In genomic region chr15:75346796-75347221, GRCh38 we compare ENCODE assay signal across 8 cellular contexts. TPM values are rescaled to one million over a fixed set of nuclear protein-coding genes. Genes with fewer than 3 reads are reported as not detected.
DNase-seq lines count a peak whose midpoint lies in the region; ATAC-seq and TF ChIP-seq lines count a peak whose summit lies in the region.

Gene NEIL1 (plus strand): TSS chr15:75347039. CDS start chr15:75348906, 1,867 bp downstream.

- intact Hi-C loops in body of pancreas (cut with DNase I): no loop called here

- ATAC-seq in body of pancreas (peak; percentile 5), left lobe of liver (peak; percentile 34), GM21786 (IDR thresholded peaks at IDR 0.05; ENCODE audit: unreplicated experiment) (no peak), HG03175 (IDR thresholded peaks at IDR 0.05; ENCODE audit: unreplicated experiment) (no peak)

- H3K4me3 ChIP-seq in body of pancreas: peak within 1 kb of the TSS; percentile 84 to 92

- peak within 1 kb of the TSS; percentile 79 for H3K4me3 Mint-ChIP-seq in activated naive CD4-positive, alpha-beta T cell treated with anti-CD3 and anti-CD28 coated beads, Interleukin-2, amount 50 U/mL, for 24 hours

- H3K36me3 ChIP-seq in body of pancreas (replicated peaks in 1 of 2; ENCODE audit: insufficient read depth in 1 of 2, low read depth in 2 of 2): no peaks in the 10 kb centered on the region

- H3K4me1 Mint-ChIP-seq in activated naive CD4-positive, alpha-beta T cell treated with anti-CD3 and anti-CD28 coated beads, Interleukin-2, amount 50 U/mL, for 24 hours: peaks cover 36% of the 10 kb centered on the region

- no peaks in the 10 kb centered on the region for H3K27me3 ChIP-seq in body of pancreas

- H3K36me3 Mint-ChIP-seq in activated naive CD4-positive, alpha-beta T cell treated with anti-CD3 and anti-CD28 coated beads, Interleukin-2, amount 50 U/mL, for 24 hours: peaks cover 4% of the 10 kb centered on the region

- H3K27ac ChIP-seq in body of pancreas: peak within 1 kb of the TSS; percentile 54 to 84 (median 74)

- TF ChIP-seq POLR2A in body of pancreas (IDR thresholded peaks at IDR 0.05): no peak

- peaks cover 17% of the 10 kb centered on the region for H3K4me1 ChIP-seq in body of pancreas

- peak within 1 kb of the TSS; percentile 61 for H3K27ac Mint-ChIP-seq in activated naive CD4-positive, alpha-beta T cell treated with anti-CD3 and anti-CD28 coated beads, Interleukin-2, amount 50 U/mL, for 24 hours

- no peaks in the 10 kb centered on the region for H3K27me3 Mint-ChIP-seq in activated naive CD4-positive, alpha-beta T cell treated with anti-CD3 and anti-CD28 coated beads, Interleukin-2, amount 50 U/mL, for 24 hours

- H3K9me3 ChIP-seq in body of pancreas: no peaks in the 10 kb centered on the region

- peaks cover 5% of the 10 kb centered on the region for H3K9me3 Mint-ChIP-seq in activated naive CD4-positive, alpha-beta T cell treated with anti-CD3 and anti-CD28 coated beads, Interleukin-2, amount 50 U/mL, for 24 hours

- DNase-seq in activated naive CD4-positive, alpha-beta T cell treated with Interleukin-2 at 50 U/mL for 16 hours: no peak
- DNase-seq in body of pancreas: peak in 1 of 4 donors; percentile 32
- DNase-seq in left lobe of liver (ENCODE audit: low spot score): no peak
- no peak for DNase-seq in AG08395 (ENCODE audit: low spot score)

- TF ChIP-seq CTCF in body of pancreas (IDR thresholded peaks at IDR 0.05): no peak
- TF ChIP-seq CTCF in subcutaneous adipose tissue (IDR thresholded peaks at IDR 0.05; ENCODE audit: low read depth): no peak

- WGBS in body of pancreas, 2 donors: 24 to 25% methylated on average over 19 to 20 of the region's 20 CpGs

RNA-seq across cellular contexts. Expression of gene NEIL1, which starts in this region (rescaled TPM):
- total RNA-seq in body of pancreas: 100 to 1,000 TPM in 1 of 2 donors, 10 to 100 TPM in 1; 79.1 to 112 TPM
- 43.2 TPM for total RNA-seq in left lobe of liver
- total RNA-seq in subcutaneous adipose tissue: 10 to 100 TPM; 21.4 to 53.5 (median 26.3) TPM

Comparison
In these comparisons a context has a peak if more than half of its experiments do, and no peak if none do; other contexts are left out.
1. ATAC-seq: peak in body of pancreas (single experiment) and left lobe of liver (single experiment); none in GM21786 (single experiment) and HG03175 (single experiment).